7 cellular contexts compared by ENCODE assay signal in the genomic region with DNA sequence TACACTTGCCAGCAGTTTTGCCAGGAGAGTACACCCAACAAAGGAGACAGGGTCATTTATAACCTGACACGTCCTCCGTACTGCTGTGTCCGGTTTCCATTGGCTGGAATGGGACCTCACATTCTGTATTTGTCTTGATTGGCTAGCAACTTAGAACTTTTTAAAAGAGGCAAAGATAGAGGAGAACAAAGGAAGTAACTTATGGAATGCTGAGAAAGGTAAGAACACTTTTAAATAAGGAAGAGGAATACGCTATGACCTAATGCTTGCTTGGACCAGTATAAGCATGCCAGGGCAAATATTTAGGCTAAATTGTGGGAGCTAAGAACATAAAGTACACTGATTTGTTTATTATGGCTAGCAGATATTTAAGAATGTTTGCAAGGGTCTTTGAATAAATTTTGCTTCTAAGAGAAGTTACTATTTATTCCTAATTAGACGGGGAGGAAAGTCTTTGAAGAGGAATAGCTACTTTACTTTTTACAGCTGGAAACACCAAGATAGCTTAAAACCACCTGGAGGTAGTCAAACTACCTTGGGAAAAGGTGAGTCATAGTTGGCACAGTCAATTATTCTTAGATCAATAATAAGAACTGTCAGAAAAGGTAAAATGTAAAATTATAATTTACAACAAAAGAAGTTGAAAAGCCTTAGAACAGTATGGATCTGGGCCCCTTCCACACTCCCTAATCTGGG. TPM values are rescaled to one million over a fixed set of nuclear protein-coding genes. Genes with fewer than 3 reads are reported as not detected.
DNase-seq lines count a peak whose midpoint lies in the region; ATAC-seq, FAIRE-seq and TF ChIP-seq lines count a peak whose summit lies in the region.
"Not testable (repeated sequence)": the region's sequence is repeated elsewhere in the genome, so short reads cannot be mapped to it uniquely, and the experiment has no call there.

No MANE protein-coding gene starts in this region.

- 89 to 91% methylated on average over 5 of the region's 5 CpGs for WGBS in GM23248 (ENCODE audit: low coverage in 1 of 2, low lambda C conversion rate in 2 of 2, missing lambda C conversion rate in 2 of 2), 2 experiments
- 92% methylated on average over 5 of the region's 5 CpGs for WGBS in K562 (ENCODE audit: insufficient coverage, low coverage, missing lambda C conversion rate)
- WGBS in esophagus squamous epithelium, 2 donors: 52 to 55% methylated on average over 5 of the region's 5 CpGs
- WGBS in spleen, 5 donors: 85 to 98% (median 88%) methylated on average over 5 of the region's 5 CpGs

- POLR2A ChIA-PET in PC-3 (lab: Charles Lee; ENCODE audit: unreplicated experiment): not testable (repeated sequence)
- POLR2A ChIA-PET in activated CD8-positive, alpha-beta T cell treated with anti-CD3 and anti-CD28 coated beads for 36 hours (lab: Charles Lee): interaction anchor here (0.8 kb wide), 1 partner anchor 11 kb away, joined by 3 read pairs; no protein-coding TSS in a partner anchor
- POLR2A ChIA-PET in K562 (lab: Yijun Ruan, JAX): interaction anchor here (0.6 to 1.3 kb wide), 4 partner anchors 24 to 1165 kb away, joined by 3 to 5 read pairs (median 4); a partner anchor contains a TSS
- POLR2A ChIA-PET in naive thymus-derived CD8-positive, alpha-beta T cell (lab: Charles Lee): interaction anchor here (0.6 to 2.3 kb wide), 4 partner anchors 11 to 239 kb away, joined by 3 to 17 read pairs (median 4); a partner anchor contains a TSS

- not testable (repeated sequence) for H3K27me3 ChIP-seq in GM23248 (replicated peaks; ENCODE audit: insufficient read depth); PC-3 (ENCODE audit: low read length); K562 (ENCODE audit: control insufficient read depth in 2 of 2, insufficient read depth in 2 of 2, low read length in 2 of 2); esophagus squamous epithelium; spleen (replicated peaks in 1 of 7)

- H3K4me2 ChIP-seq in GM23248 (ENCODE audit: unreplicated experiment) (peak overlapping the region; percentile 72), K562 (ENCODE audit: insufficient read depth, low read length) (peak overlapping the region; percentile 97; the same call in 1 of the 2 replicates)
- H3K4me2 ChIP-seq in PC-3 (ENCODE audit: low read length): not testable (repeated sequence)

- intact Hi-C loops in PC-3 (cut with micrococcal nuclease) (loop anchor here (5.0 kb wide), 1 partner anchor 231 kb away; no protein-coding TSS in a partner anchor), K562 (cut with micrococcal nuclease) (loop anchor here (1.0 to 5.0 kb wide), 3 partner anchors 12 to 336 kb away; a partner anchor contains a TSS)
- intact Hi-C loops in activated CD8-positive, alpha-beta T cell treated with anti-CD3 and anti-CD28 coated beads for 36 hours (cut with micrococcal nuclease): loop anchor here (10.0 kb wide), 1 partner anchor 144 kb away; no protein-coding TSS in a partner anchor
- intact Hi-C loops in esophagus squamous epithelium (cut with DNase I); spleen (cut with DNase I; ENCODE audit: low total_unique reads): not testable (repeated sequence)

- H3K27me3 Mint-ChIP-seq in activated CD8-positive, alpha-beta T cell treated with anti-CD3 and anti-CD28 coated beads for 36 hours; naive thymus-derived CD8-positive, alpha-beta T cell: not testable (repeated sequence)

- H3K4me1 Mint-ChIP-seq in activated CD8-positive, alpha-beta T cell treated with anti-CD3 and anti-CD28 coated beads for 36 hours (ENCODE audit: low read depth): peaks cover 17% of the 10 kb centered on the region
- peaks cover 9 to 30% (median 23%) of the 10 kb centered on the region in 4 donors for H3K4me1 Mint-ChIP-seq in naive thymus-derived CD8-positive, alpha-beta T cell

- not testable (repeated sequence) for TF ChIP-seq RAD21 in K562 (CRISPR knock-in tag; conservative IDR thresholded peaks at IDR 0.05 in 1 of 2, IDR thresholded peaks at IDR 0.05 in 1 of 2)

- TF ChIP-seq EP300 in K562 (IDR thresholded peaks at IDR 0.05; ENCODE audit: low read length): not testable (repeated sequence)

- H3K36me3 ChIP-seq in GM23248 (ENCODE audit: low read depth); PC-3 (ENCODE audit: low read depth, low read length); K562 (ENCODE audit: control insufficient read depth, insufficient read depth, low read length); esophagus squamous epithelium; spleen: not testable (repeated sequence)

- H3K9ac ChIP-seq in GM23248; PC-3 (ENCODE audit: low read length): not testable (repeated sequence)
- H3K9ac ChIP-seq in K562 (ENCODE audit: insufficient read depth in 1 of 2, low read depth in 2 of 2, low read length in 2 of 2): peak overlapping the region; percentile 93 to 98; a peak in 3 of 4 replicates

- H3K9me3 ChIP-seq in GM23248 (ENCODE audit: low read depth); PC-3 (ENCODE audit: low read length); K562 (replicated peaks; ENCODE audit: control insufficient read depth, insufficient read depth, low read depth, low read length); esophagus squamous epithelium; spleen: not testable (repeated sequence)

- not testable (repeated sequence) for TF ChIP-seq POLR2A in K562 (conservative IDR thresholded peaks at IDR 0.05); esophagus squamous epithelium (IDR thresholded peaks at IDR 0.05); spleen (IDR thresholded peaks at IDR 0.05)

- H3K9me3 Mint-ChIP-seq in activated CD8-positive, alpha-beta T cell treated with anti-CD3 and anti-CD28 coated beads for 36 hours; naive thymus-derived CD8-positive, alpha-beta T cell: not testable (repeated sequence)

- H2AFZ ChIP-seq in GM23248 (peak overlapping the region; percentile 79), PC-3 (ENCODE audit: low read length) (peak overlapping the region; percentile 83; the same call in 1 of the 2 replicates), K562 (ENCODE audit: low read depth, low read length) (peak overlapping the region; percentile 96; the same call in 1 of the 2 replicates)

- ATAC-seq in PC-3; activated CD8-positive, alpha-beta T cell treated with anti-CD3 and anti-CD28 coated beads for 36 hours; K562; naive thymus-derived CD8-positive, alpha-beta T cell: not testable (repeated sequence)

- TSS peak; percentile 56 for BruUV-seq in PC-3 (replicated peaks; lab: Mats Ljungman, UMichigan)
- BruUV-seq in K562 (replicated peaks; lab: Mats Ljungman, UMichigan): TSS peak; percentile 59

- H3K4me3 Mint-ChIP-seq in activated CD8-positive, alpha-beta T cell treated with anti-CD3 and anti-CD28 coated beads for 36 hours: peak overlapping the region; percentile 49
- H3K4me3 Mint-ChIP-seq in naive thymus-derived CD8-positive, alpha-beta T cell: peak overlapping the region; percentile 40 to 96 (median 70)

- peak overlapping the region; percentile 94 for H3K27ac Mint-ChIP-seq in activated CD8-positive, alpha-beta T cell treated with anti-CD3 and anti-CD28 coated beads for 36 hours
- H3K27ac Mint-ChIP-seq in naive thymus-derived CD8-positive, alpha-beta T cell: peak overlapping the region; percentile 9 to 99 (median 98)

- H3K79me2 ChIP-seq in GM23248 (ENCODE audit: insufficient read depth) (peaks cover 30% of the 10 kb centered on the region), PC-3 (ENCODE audit: low read length) (peaks cover 13% of the 10 kb centered on the region), K562 (ENCODE audit: control insufficient read depth, insufficient read depth, low read length) (peaks cover 34% of the 10 kb centered on the region)

- peak overlapping the region; percentile 78; the same call in 1 of the 2 replicates for H3K4me3 ChIP-seq in GM23248
- H3K4me3 ChIP-seq in PC-3 (ENCODE audit: low read length); K562: not testable (repeated sequence)
- peak overlapping the region in 1 of 4 donors; percentile 81 for H3K4me3 ChIP-seq in esophagus squamous epithelium
- peak overlapping the region in 1 of 8 donors; percentile 77 for H3K4me3 ChIP-seq in spleen

- CTCF ChIA-PET in PC-3 (lab: Charles Lee); K562 (lab: Yijun Ruan, JAX; ENCODE audit: low intra/inter-chr PET ratio): not testable (repeated sequence)
- CTCF ChIA-PET in activated CD8-positive, alpha-beta T cell treated with anti-CD3 and anti-CD28 coated beads for 36 hours (lab: Charles Lee): interaction anchor here (1.5 to 1.6 kb wide), 2 partner anchors 13 to 58 kb away, joined by 3 read pairs; no protein-coding TSS in a partner anchor

- not testable (repeated sequence) for FAIRE-seq in K562 (lab: Jason Lieb, UNC)

- not testable (repeated sequence) for H4K20me1 ChIP-seq in GM23248 (ENCODE audit: insufficient read depth); PC-3 (ENCODE audit: low read length); K562 (replicated peaks; ENCODE audit: control insufficient read depth, insufficient read depth, low read length)

- TF ChIP-seq CTCF in PC-3 (conservative IDR thresholded peaks at IDR 0.05; ENCODE audit: low read depth, low read length); activated CD8-positive, alpha-beta T cell treated with anti-CD3 and anti-CD28 coated beads for 36 hours (IDR thresholded peaks at IDR 0.05); K562 (IDR thresholded peaks at IDR 0.05 in 2 of 3, conservative IDR thresholded peaks at IDR 0.05 in 1 of 3; ENCODE audit: insufficient read depth in 2 of 3, low read depth in 1 of 3, low read length in 3 of 3); esophagus squamous epithelium (IDR thresholded peaks at IDR 0.05); spleen (IDR thresholded peaks at IDR 0.05 in 8 of 11, conservative IDR thresholded peaks at IDR 0.05 in 3 of 11): not testable (repeated sequence)

- H3K9me1 ChIP-seq in K562 (ENCODE audit: control insufficient read depth, insufficient read depth, low read length): not testable (repeated sequence)

- peak overlapping the region; percentile 80 for H3K27ac ChIP-seq in GM23248
- not testable (repeated sequence) for H3K27ac ChIP-seq in PC-3 (ENCODE audit: low read length)
- H3K27ac ChIP-seq in K562 (ENCODE audit: extremely low read depth, low read depth, low read length): peak overlapping the region; percentile 91; the same call in 1 of the 3 replicates
- peak overlapping the region; percentile 79 to 93 (median 93) for H3K27ac ChIP-seq in esophagus squamous epithelium
- H3K27ac ChIP-seq in spleen: peak overlapping the region in 5 of 8 donors; percentile 91 to 95 (median 94)

- H3K36me3 Mint-ChIP-seq in activated CD8-positive, alpha-beta T cell treated with anti-CD3 and anti-CD28 coated beads for 36 hours (ENCODE audit: low read depth); naive thymus-derived CD8-positive, alpha-beta T cell: not testable (repeated sequence)

- DNase-seq in GM23248; activated CD8-positive, alpha-beta T cell treated with anti-CD3 and anti-CD28 coated beads for 36 hours; K562 (ENCODE audit: extremely low read depth in 1 of 4, low spot score in 3 of 4); esophagus squamous epithelium (lab: John Stamatoyannopoulos, UW); naive thymus-derived CD8-positive, alpha-beta T cell; spleen: not testable (repeated sequence)
- peak; percentile 56 for DNase-seq in PC-3

- not testable (repeated sequence) for H3K9me2 ChIP-seq in GM23248 (ENCODE audit: insufficient read depth); PC-3 (replicated peaks; ENCODE audit: low read length)

- peaks cover 17% of the 10 kb centered on the region; the same call in 1 of the 2 replicates for H3F3A ChIP-seq in GM23248 (ENCODE audit: insufficient read depth)
- not testable (repeated sequence) for H3F3A ChIP-seq in PC-3 (ENCODE audit: low read length, unreplicated experiment)

- H3K4me1 ChIP-seq in GM23248 (ENCODE audit: insufficient read depth) (peaks cover 11% of the 10 kb centered on the region; the same call in 1 of the 2 replicates), PC-3 (ENCODE audit: insufficient read depth, low read length) (peaks cover 17% of the 10 kb centered on the region), esophagus squamous epithelium (peaks cover 6 to 35% (median 7%) of the 10 kb centered on the region in 3 donors), spleen (peaks cover 3 to 37% (median 25%) of the 10 kb centered on the region in 6 donors)
- not testable (repeated sequence) for H3K4me1 ChIP-seq in K562 (replicated peaks in 1 of 2; ENCODE audit: control insufficient read depth in 2 of 2, insufficient read depth in 2 of 2, low read length in 2 of 2)

- in situ Hi-C loops in GM23248 (cut with MboI); K562 (cut with MboI): not testable (repeated sequence)

RNA-seq across cellular contexts. Expression of a gene that starts 12.0 kb away (rescaled TPM):
- 22.3 and 23.3 TPM in 2 replicates for total RNA-seq in GM23248 (2014; rRNA removed; shearing (Covaris generic))
- 17.2 and 19.1 TPM in 2 replicates for polyA plus RNA-seq in GM23248 (2016; fragmentation: Nextera tagmentation; extraction: Ambion mirVana)
- total RNA-seq in PC-3 (2014; rRNA removed): 46.5 and 49.6 TPM in 2 replicates
- total RNA-seq in activated CD8-positive, alpha-beta T cell treated with anti-CD3 and anti-CD28 coated beads for 36 hours: 10 to 100 TPM; 50.5 to 51.1 TPM
- 77.7 and 94.9 TPM in 2 replicates for total RNA-seq in K562 (2011; cell fraction: chromatin; rRNA removed; ENCODE audit: low replicate concordance)
- 52.8 and 62.7 TPM in 2 replicates for total RNA-seq in K562 (2011; cell fraction: nucleolus; rRNA removed)
- 67.3 and 69.7 TPM in 2 replicates for total RNA-seq in K562 (2011; cell fraction: nucleoplasm; rRNA removed)
- 85.1 and 105 TPM in 2 replicates for total RNA-seq in K562 (2014; rRNA removed)
- 141 and 163 TPM in 2 replicates for total RNA-seq in K562 (2014; rRNA removed; fragmentation: Illumina TruSeq; extraction: Trizol)
- 133 and 143 TPM in 2 replicates for total RNA-seq in K562 (2015; rRNA removed; fragmentation: Illumina TruSeq; extraction: Trizol)
- 81.1 and 84.5 TPM in 2 replicates for total RNA-seq in K562 (2021)
- 71.9 and 77.3 TPM in 2 replicates for polyA plus RNA-seq in K562 (2011; rRNA removed)
- polyA plus RNA-seq in K562 (2011; cell fraction: cytosol; rRNA removed): 20.9 and 27.8 TPM in 2 replicates
- 34.0 and 45.2 TPM in 2 replicates for polyA plus RNA-seq in K562 (2011; cell fraction: nucleus; rRNA removed)
- polyA plus RNA-seq in K562 (2012): 65.0 and 79.3 TPM in 2 replicates
- 104 and 115 TPM in 2 replicates for polyA plus RNA-seq in K562 (2014; fragmentation: Illumina TruSeq; extraction: Trizol)
- 100 to 1,000 TPM in 1 of 2 experiments, 10 to 100 TPM in 1; 58.7 to 106 TPM for polyA plus RNA-seq in K562 (2014; fragmentation: Nextera tagmentation; extraction: Ambion mirVana)
- 83.3 and 88.5 TPM in 2 replicates for polyA plus RNA-seq in K562 (2014; rRNA removed)
- polyA minus RNA-seq in K562 (2011; rRNA and poly(A)+ RNA removed): 156 and 157 TPM in 2 replicates
- polyA minus RNA-seq in K562 (2011; cell fraction: cytosol; rRNA and poly(A)+ RNA removed): 39.6 and 51.8 TPM in 2 replicates
- polyA minus RNA-seq in K562 (2011; cell fraction: nucleus; rRNA and poly(A)+ RNA removed): 56.7 and 88.5 TPM in 2 replicates
- total RNA-seq in esophagus squamous epithelium: 10 to 100 TPM; 13.8 to 28.9 (median 24.4) TPM
- 10 to 100 TPM; 41.3 to 44.2 TPM for total RNA-seq in naive thymus-derived CD8-positive, alpha-beta T cell
- 10 to 100 TPM; 15.6 to 20.6 (median 16.8) TPM for polyA plus RNA-seq in naive thymus-derived CD8-positive, alpha-beta T cell
- 10 to 100 TPM; 18.4 to 28.5 (median 23.8) TPM for total RNA-seq in spleen
- 10 to 100 TPM; 19.4 to 22.4 (median 20.4) TPM for polyA plus RNA-seq in spleen

RNA-seq across cellular contexts. Expression of a gene that starts 48.5 kb away (rescaled TPM):
- 1,113 and 1,144 TPM in 2 replicates for total RNA-seq in GM23248 (2014; rRNA removed; shearing (Covaris generic))
- polyA plus RNA-seq in GM23248 (2016; fragmentation: Nextera tagmentation; extraction: Ambion mirVana) (775 TPM in 2 replicates), K562 (2011; rRNA removed) (3,088 and 3,282 TPM in 2 replicates), K562 (2014; fragmentation: Illumina TruSeq; extraction: Trizol) (1,383 and 1,726 TPM in 2 replicates), K562 (2014; fragmentation: Nextera tagmentation; extraction: Ambion mirVana) (1,000 to 10,000 TPM; 2,423 to 2,945 TPM), K562 (2014; rRNA removed) (2,195 and 2,258 TPM in 2 replicates), spleen (1,000 to 10,000 TPM; 3,792 to 4,730 (median 3,877) TPM)
- total RNA-seq in PC-3 (2014; rRNA removed) (1,096 and 1,330 TPM in 2 replicates), K562 (2014; rRNA removed) (1,654 and 1,685 TPM in 2 replicates), K562 (2014; rRNA removed; fragmentation: Illumina TruSeq; extraction: Trizol) (3,037 and 3,271 TPM in 2 replicates), K562 (2015; rRNA removed; fragmentation: Illumina TruSeq; extraction: Trizol) (2,063 and 2,242 TPM in 2 replicates), K562 (2021) (1,392 and 1,538 TPM in 2 replicates), esophagus squamous epithelium (1,000 to 10,000 TPM in 3 of 4 donors, 100 to 1,000 TPM in 1; 594 to 2,863 (median 1,992) TPM), spleen (1,000 to 10,000 TPM in 6 of 7 donors, 100 to 1,000 TPM in 1; 939 to 1,680 (median 1,135) TPM)
- total RNA-seq in activated CD8-positive, alpha-beta T cell treated with anti-CD3 and anti-CD28 coated beads for 36 hours: 1,000 to 10,000 TPM; 1,457 to 1,492 TPM
- total RNA-seq in K562 (2011; cell fraction: chromatin; rRNA removed; ENCODE audit: low replicate concordance): 331 and 344 TPM in 2 replicates
- 339 and 368 TPM in 2 replicates for total RNA-seq in K562 (2011; cell fraction: nucleolus; rRNA removed)
- total RNA-seq in K562 (2011; cell fraction: nucleoplasm; rRNA removed): 601 and 1,012 TPM in 2 replicates
- 748 and 1,744 TPM in 2 replicates for polyA plus RNA-seq in K562 (2011; cell fraction: cytosol; rRNA removed)
- 371 and 883 TPM in 2 replicates for polyA plus RNA-seq in K562 (2011; cell fraction: nucleus; rRNA removed)
- 2,166 and 2,345 TPM in 2 replicates for polyA plus RNA-seq in K562 (2012)
- 1,049 and 1,123 TPM in 2 replicates for polyA minus RNA-seq in K562 (2011; rRNA and poly(A)+ RNA removed)
- 396 and 500 TPM in 2 replicates for polyA minus RNA-seq in K562 (2011; cell fraction: cytosol; rRNA and poly(A)+ RNA removed)
- 165 and 328 TPM in 2 replicates for polyA minus RNA-seq in K562 (2011; cell fraction: nucleus; rRNA and poly(A)+ RNA removed)
- total RNA-seq in naive thymus-derived CD8-positive, alpha-beta T cell: 1,000 to 10,000 TPM; 2,217 to 2,293 TPM
- polyA plus RNA-seq in naive thymus-derived CD8-positive, alpha-beta T cell: 1,000 to 10,000 TPM; 3,712 to 4,384 (median 4,215) TPM

RNA-seq across cellular contexts. Expression of a gene that starts 48.9 kb away (rescaled TPM):
- total RNA-seq in GM23248 (2014; rRNA removed; shearing (Covaris generic)): 1.3 and 1.6 TPM in 2 replicates
- polyA plus RNA-seq in GM23248 (2016; fragmentation: Nextera tagmentation; extraction: Ambion mirVana): 5.2 and 5.6 TPM in 2 replicates
- total RNA-seq in PC-3 (2014; rRNA removed): 1.8 and 3.9 TPM in 2 replicates
- 1 to 10 TPM; 4.2 to 5.6 TPM for total RNA-seq in activated CD8-positive, alpha-beta T cell treated with anti-CD3 and anti-CD28 coated beads for 36 hours
- 28.4 and 58.9 TPM in 2 replicates for total RNA-seq in K562 (2011; cell fraction: chromatin; rRNA removed; ENCODE audit: low replicate concordance)
- 14.8 and 18.8 TPM in 2 replicates for total RNA-seq in K562 (2011; cell fraction: nucleolus; rRNA removed)
- total RNA-seq in K562 (2011; cell fraction: nucleoplasm; rRNA removed): 26.7 and 42.7 TPM in 2 replicates
- total RNA-seq in K562 (2014; rRNA removed): 6.5 and 8.5 TPM in 2 replicates
- 14.3 and 14.5 TPM in 2 replicates for total RNA-seq in K562 (2014; rRNA removed; fragmentation: Illumina TruSeq; extraction: Trizol)
- total RNA-seq in K562 (2015; rRNA removed; fragmentation: Illumina TruSeq; extraction: Trizol): 9.0 and 11.0 TPM in 2 replicates
- 6.1 and 8.6 TPM in 2 replicates for total RNA-seq in K562 (2021)
- 11.7 and 13.3 TPM in 2 replicates for polyA plus RNA-seq in K562 (2011; rRNA removed)
- 0.79 and 3.4 TPM in 2 replicates for polyA plus RNA-seq in K562 (2011; cell fraction: cytosol; rRNA removed)
- 15.8 and 17.1 TPM in 2 replicates for polyA plus RNA-seq in K562 (2011; cell fraction: nucleus; rRNA removed)
- 5.0 and 10.8 TPM in 2 replicates for polyA plus RNA-seq in K562 (2012)
- polyA plus RNA-seq in K562 (2014; fragmentation: Illumina TruSeq; extraction: Trizol): 5.1 and 5.9 TPM in 2 replicates
- 1 to 10 TPM; 3.7 to 4.6 TPM for polyA plus RNA-seq in K562 (2014; fragmentation: Nextera tagmentation; extraction: Ambion mirVana)
- 10.4 and 12.9 TPM in 2 replicates for polyA plus RNA-seq in K562 (2014; rRNA removed)
- polyA minus RNA-seq in K562 (2011; rRNA and poly(A)+ RNA removed): 13.6 and 19.5 TPM in 2 replicates
- polyA minus RNA-seq in K562 (2011; cell fraction: cytosol; rRNA and poly(A)+ RNA removed): 3.7 and 5.2 TPM in 2 replicates
- polyA minus RNA-seq in K562 (2011; cell fraction: nucleus; rRNA and poly(A)+ RNA removed): 16.2 and 28.9 TPM in 2 replicates
- total RNA-seq in esophagus squamous epithelium: 10 to 100 TPM in 2 of 4 donors, 1 to 10 TPM in 2; 2.3 to 12.5 (median 9.3) TPM
- 10 to 100 TPM; 29.1 to 34.2 TPM for total RNA-seq in naive thymus-derived CD8-positive, alpha-beta T cell
- polyA plus RNA-seq in naive thymus-derived CD8-positive, alpha-beta T cell: 1 to 10 TPM; 1.8 to 3.5 (median 2.2) TPM
- 10 to 100 TPM in 5 of 7 donors, 1 to 10 TPM in 2; 5.2 to 34.7 (median 10.6) TPM for total RNA-seq in spleen
- 10 to 100 TPM in 2 of 3 donors, 1 to 10 TPM in 1; 6.6 to 24.1 (median 15.5) TPM for polyA plus RNA-seq in spleen
